7 cellular contexts compared by ENCODE assay signal in genomic region chr3:47370887-47371697, GRCh38. TPM values are rescaled to one million over a fixed set of nuclear protein-coding genes. Genes with fewer than 3 reads are reported as not detected.
DNase-seq lines count a peak whose midpoint lies in the region; ATAC-seq, FAIRE-seq and TF ChIP-seq lines count a peak whose summit lies in the region.

No MANE protein-coding gene starts in this region.

- H3K9me3 ChIP-seq in endodermal cell (ENCODE audit: control insufficient read depth, low read length): no peaks in the 10 kb centered on the region

- H3K9me3 Mint-ChIP-seq in T-cell (no peaks in the 10 kb centered on the region), endodermal cell (no peaks in the 10 kb centered on the region)

- no peaks in the 10 kb centered on the region for H3K36me3 Mint-ChIP-seq in T-cell
- no peaks in the 10 kb centered on the region for H3K36me3 Mint-ChIP-seq in endodermal cell (ENCODE audit: low read depth)

- H3K36me3 ChIP-seq in endodermal cell (ENCODE audit: control insufficient read depth, insufficient read depth, low read length): no peaks in the 10 kb centered on the region

- H3K27ac Mint-ChIP-seq in T-cell (no peak overlapping the region), endodermal cell (no peak overlapping the region)

- H3K4me1 Mint-ChIP-seq in T-cell (no peaks in the 10 kb centered on the region), endodermal cell (peaks cover 8% of the 10 kb centered on the region)

- no peaks in the 10 kb centered on the region for H3K27me3 ChIP-seq in endodermal cell (ENCODE audit: control insufficient read depth, insufficient read depth, low read length, poor library complexity, severe bottlenecking)

- intact Hi-C loops in sciatic nerve (cut with DNase I): no loop called here

- FAIRE-seq in GM18507 (lab: Jason Lieb, UNC): peak; percentile 42

- WGBS in endodermal cell (ENCODE audit: insufficient coverage in 1 of 2, insufficient read length in 1 of 2), 2 experiments: 55 to 74% methylated on average over 6 to 11 of the region's 13 CpGs

- TF ChIP-seq CTCF in endodermal cell (conservative IDR thresholded peaks at IDR 0.05): peak; percentile 75

- CTCF ChIA-PET in T-cell (lab: Charles Lee): interaction anchor here in 1 of 2 donors (0.9 kb wide), 1 partner anchor 34 kb away, joined by 4 read pairs; no protein-coding TSS in a partner anchor

- DNase-seq in GM18507 (ENCODE audit: extremely low spot score, insufficient read length, low read depth): peak; percentile 40
- peak in 13 of 34 experiments; percentile 3 to 32 (median 15) for DNase-seq in T-cell
- DNase-seq in endodermal cell: peak; percentile 79
- no peak for DNase-seq in sciatic nerve (ENCODE audit: low spot score)
- no peak for DNase-seq in NCI-H446 (lab: John Stamatoyannopoulos, UW)
- DNase-seq in NCI-H187 (lab: John Stamatoyannopoulos, UW): no peak

- H3K4me3 ChIP-seq in endodermal cell (ENCODE audit: low read length): no peak overlapping the region

- H3K9ac ChIP-seq in endodermal cell (ENCODE audit: extremely low read depth, low read length, poor library complexity, severe bottlenecking): no peak overlapping the region

- no peak overlapping the region for H3K27ac ChIP-seq in endodermal cell (ENCODE audit: low read depth, low read length)

- peak in 3 of 4 experiments; percentile 33 to 44 (median 40) for ATAC-seq in T-cell (replicated peaks in 1 of 4)
- ATAC-seq in sciatic nerve: peak; percentile 55
- ATAC-seq in HG03457 (IDR thresholded peaks at IDR 0.05; ENCODE audit: unreplicated experiment): no peak

- H3K4me1 ChIP-seq in endodermal cell (ENCODE audit: control insufficient read depth, insufficient read depth, low read length): no peaks in the 10 kb centered on the region

- H3K4me3 Mint-ChIP-seq in T-cell (no peak overlapping the region), endodermal cell (no peak overlapping the region)

- POLR2A ChIA-PET in T-cell (lab: Charles Lee): no interaction called here

- H3K27me3 Mint-ChIP-seq in T-cell (peaks cover 4 to 5% of the 10 kb centered on the region in 2 donors), endodermal cell (ENCODE audit: insufficient read depth) (peaks cover 2% of the 10 kb centered on the region)

RNA-seq across cellular contexts. Expression of gene PTPN23, which starts 9.7 kb away (rescaled TPM):
- 10 to 100 TPM; 39.2 to 59.6 (median 57.9) TPM for total RNA-seq in T-cell
- 10 to 100 TPM; 44.2 to 54.1 TPM for total RNA-seq in endodermal cell
- 40.5 TPM for polyA plus RNA-seq in endodermal cell (2013, experiment 1 of 2)
- polyA plus RNA-seq in endodermal cell (2013, experiment 2 of 2): 32.4 TPM
- 53.7 TPM for total RNA-seq in sciatic nerve

Comparison
In these comparisons a context has a peak if more than half of its experiments do, and no peak if none do; other contexts are left out.
1. DNase-seq: peak in GM18507 (single experiment) and endodermal cell (single experiment); none in sciatic nerve (single experiment), NCI-H446 (0 of 2) and NCI-H187 (0 of 2).